ENCODE assay signal across 9 cellular contexts in genomic region chr7:2085804-2086203, GRCh38.
"Had no signal": no experiment of that assay in that cellular context is flagged by ENCODE, and none has a peak within 500 bp of the region (broad histone marks: within the 10 kb centered on the region; RNA-seq: fewer than 3 reads in every experiment).

No MANE protein-coding gene starts in this region.

- H3K9me3 Mint-ChIP-seq: H9 had no signal

- H3K27ac ChIP-seq: GM23248 had no signal

- H3K9ac ChIP-seq: GM23248 had no signal

- H3K4me3 Mint-ChIP-seq: H9 had no signal

- FAIRE-seq: H54, HTR-8/SVneo, K562 had no signal

- H2AFZ ChIP-seq: GM23248 had no signal

- DNase-seq: GM23248, GOT3, H9, HCEC 1CT, IMR-90, KG1 had no signal

- H3K4me3 ChIP-seq: GM23248, K562 had no signal

- ATAC-seq: K562 had no signal
